Comparison of ENCODE assay signal across 21 cellular contexts in genomic region chr2:124983595-124983994, GRCh38.
DNase-seq lines count a peak whose midpoint lies in the region; ATAC-seq and TF ChIP-seq lines count a peak whose summit lies in the region.
"Had no signal": no experiment of that assay in that cellular context is flagged by ENCODE, and none has a peak within 500 bp of the region (broad histone marks: within the 10 kb centered on the region; RNA-seq: fewer than 3 reads in every experiment).

No MANE protein-coding gene starts in this region.

- H3K56ac ChIP-seq in IMR-90 (ENCODE audit: extremely low read depth, insufficient read depth, low read length) = no peak overlapping the region

- in situ Hi-C loops in IMR-90 (cut with MboI; ENCODE audit: low sequenced_read_pairs) = no loop called here

- H3K79me1 ChIP-seq in IMR-90 (ENCODE audit: low read depth in 1 of 2, low read length in 2 of 2) = no peaks in the 10 kb centered on the region

- no peak overlapping the region for H2BK20ac ChIP-seq in IMR-90 (ENCODE audit: low read depth, low read length)

- TF ChIP-seq CTCF in AG10803 (conservative IDR thresholded peaks at IDR 0.05; ENCODE audit: low read length) (no peak), IMR-90 (conservative IDR thresholded peaks at IDR 0.05; ENCODE audit: low read depth, low read length) (no peak), right atrium auricular region (IDR thresholded peaks at IDR 0.05) (no peak)

- no peaks in the 10 kb centered on the region for H3K9me1 ChIP-seq in IMR-90 (ENCODE audit: insufficient read depth, low read length)

- dilution Hi-C loops in IMR-90 (cut with HindIII; ENCODE audit: low sequenced_read_pairs, unreplicated experiment) = no loop called here

- intact Hi-C loops in IMR-90 (cut with micrococcal nuclease) = no loop called here

- H2BK15ac ChIP-seq in IMR-90 (ENCODE audit: low read depth, low read length) = no peak overlapping the region

- H4K91ac ChIP-seq in IMR-90 (ENCODE audit: insufficient read depth, low read depth, low read length) = no peak overlapping the region

- no TSS peak for BruUV-seq in IMR-90 (replicated peaks; lab: Mats Ljungman, UMichigan)

- no peak overlapping the region for H2AFZ ChIP-seq in IMR-90 (replicated peaks; ENCODE audit: low read length, poor library complexity)

- no peak overlapping the region for H2AK5ac ChIP-seq in IMR-90 (ENCODE audit: low read depth, low read length)

- H3K4me3 ChIP-seq in AG10803 (ENCODE audit: low read length) (no peak overlapping the region), IMR-90 (ENCODE audit: insufficient read depth, low read depth, low read length) (no peak overlapping the region), right atrium auricular region (no peak overlapping the region)
- H3K4me3 ChIP-seq: HAP-1, heart right ventricle, Peyer's patch, vagina had no signal

- no peaks in the 10 kb centered on the region for H3K36me3 ChIP-seq in IMR-90 (ENCODE audit: control insufficient read depth, insufficient read depth, low read length)
- no peaks in the 10 kb centered on the region for H3K36me3 ChIP-seq in right atrium auricular region
- H3K36me3 ChIP-seq: HAP-1, heart right ventricle, Peyer's patch, vagina had no signal

- no peak overlapping the region for H3K4me2 ChIP-seq in IMR-90 (ENCODE audit: low read depth, low read length)

- H4K20me1 ChIP-seq in IMR-90 (ENCODE audit: insufficient read depth, low read length) = no peaks in the 10 kb centered on the region

- no peak overlapping the region for H4K5ac ChIP-seq in IMR-90 (ENCODE audit: low read depth, low read length)

- H3K9me3 ChIP-seq in IMR-90 (ENCODE audit: control insufficient read depth, insufficient read depth, low read length) = no peaks in the 10 kb centered on the region; the same call in 1 of the 2 replicates
- H3K9me3 ChIP-seq in right atrium auricular region = no peaks in the 10 kb centered on the region
- H3K9me3 ChIP-seq: HAP-1, Peyer's patch, vagina had no signal

- CTCF ChIA-PET in IMR-90 (lab: Yijun Ruan, JAX) = interaction anchor here (0.7 kb wide), 1 partner anchor 461 kb away, joined by 3 read pairs; no protein-coding TSS in a partner anchor

- H3K27me3 ChIP-seq in IMR-90 (ENCODE audit: control insufficient read depth, insufficient read depth, low read length) = no peaks in the 10 kb centered on the region
- H3K27me3 ChIP-seq in right atrium auricular region = no peaks in the 10 kb centered on the region
- H3K27me3 ChIP-seq: heart right ventricle, Peyer's patch, vagina had no signal

- no peak overlapping the region for H2AK9ac ChIP-seq in IMR-90 (replicated peaks; ENCODE audit: low read depth, low read length, poor library complexity)

- H3K14ac ChIP-seq in IMR-90 (replicated peaks; ENCODE audit: low read depth, low read length) = no peak overlapping the region

- no peak for TF ChIP-seq POLR2A in IMR-90 (IDR thresholded peaks at IDR 0.05; ENCODE audit: low read depth, low read length)

- no peaks in the 10 kb centered on the region for H3K4me1 ChIP-seq in IMR-90 (ENCODE audit: control insufficient read depth, insufficient read depth, low read length)
- H3K4me1 ChIP-seq in right atrium auricular region = no peaks in the 10 kb centered on the region
- H3K4me1 ChIP-seq: HAP-1, heart right ventricle, Peyer's patch, vagina had no signal

- H2BK120ac ChIP-seq in IMR-90 (ENCODE audit: low read depth, low read length) = no peak overlapping the region

- H2BK5ac ChIP-seq in IMR-90 (ENCODE audit: low read depth, low read length, poor library complexity, severe bottlenecking) = no peak overlapping the region

- H3K27ac ChIP-seq in IMR-90 (ENCODE audit: insufficient read depth, low read length) (no peak overlapping the region), right atrium auricular region (no peak overlapping the region)
- H3K27ac ChIP-seq: heart right ventricle, Peyer's patch, vagina had no signal

- TF ChIP-seq RAD21 in IMR-90 (IDR thresholded peaks at IDR 0.05; ENCODE audit: low read length) = no peak

- DNase-seq in AG10803 (ENCODE audit: low read depth) (peak; percentile 1), IMR-90 (peak; percentile 51), amniotic epithelial cell (ENCODE audit: low read depth) (peak; percentile 49), glomerular visceral epithelial cell (ENCODE audit: extremely low spot score) (peak; percentile 45), NCI-H345 (lab: John Stamatoyannopoulos, UW) (no peak), occipital lobe (lab: John Stamatoyannopoulos, UW) (no peak), right atrium auricular region (ENCODE audit: low spot score) (no peak), GM03348 (ENCODE audit: low spot score) (no peak)
- DNase-seq: activated CD4-positive, CD25-positive, alpha-beta regulatory T cell; activated CD8-positive, alpha-beta memory T cell treated with anti-CD3 and anti-CD28 coated beads, Interleukin-2, amount 10 ng/mL, durations not matched to agents 7 days and 5 days; activated effector memory CD4-positive, alpha-beta T cell treated with Interleukin-2 at 50 U/mL for 16 hours; aorta; GF-D8; heart right ventricle; kidney; NCI-H2081 treated with DMSO at 0.1 percent for 48 hours; NCI-H748 treated with DMSO at 0.1 percent for 48 hours; Peyer's patch; T-helper 1 cell had no signal

- no peak overlapping the region for H4K8ac ChIP-seq in IMR-90 (ENCODE audit: low read depth in 2 of 2, low read length in 2 of 2)

- H3K4ac ChIP-seq in IMR-90 (ENCODE audit: low read depth, low read length) = no peak overlapping the region

- peak; percentile 29; the same call in 1 of the 2 replicates for ATAC-seq in IMR-90 (ENCODE audit: low read depth)
- ATAC-seq: activated CD8-positive, alpha-beta memory T cell treated with anti-CD3 and anti-CD28 coated beads, Interleukin-2, amount 10 ng/mL, durations not matched to agents 7 days and 5 days; heart right ventricle had no signal

- no peak overlapping the region for H3K9ac ChIP-seq in IMR-90 (ENCODE audit: low read depth, low read length)

- H3K23ac ChIP-seq in IMR-90 (ENCODE audit: low read depth, low read length) = no peak overlapping the region

- H3K18ac ChIP-seq in IMR-90 (ENCODE audit: low read depth, low read length) = no peak overlapping the region

- POLR2A ChIA-PET in IMR-90 (lab: Charles Lee; ENCODE audit: unreplicated experiment) = no interaction called here

TF ChIP-seq in IMR-90, 13 proteins besides CTCF, POLR2A, EP300 and RAD21:
- no peak for TF ChIP-seq MXI1 (IDR thresholded peaks at IDR 0.05; ENCODE audit: borderline replicate concordance, low read depth, low read length)
- TF ChIP-seq MAFK (IDR thresholded peaks at IDR 0.05; ENCODE audit: low read depth, low read length) = peak; percentile 55

Comparison
In these comparisons a context has a peak if more than half of its experiments do, and no peak if none do; other contexts are left out.
1. DNase-seq: peak in AG10803 (single experiment), IMR-90 (single experiment), amniotic epithelial cell (single experiment) and glomerular visceral epithelial cell (single experiment); none in NCI-H345 (single experiment), occipital lobe (single experiment), right atrium auricular region (single experiment) and GM03348 (single experiment).